In genomic region chr1:166876540-166876838, GRCh38 we compare ENCODE assay signal across 8 cellular contexts. TPM values are rescaled to one million over a fixed set of nuclear protein-coding genes. Genes with fewer than 3 reads are reported as not detected.
DNase-seq lines count a peak whose midpoint lies in the region; ATAC-seq and TF ChIP-seq lines count a peak whose summit lies in the region.

No MANE protein-coding gene starts in this region.

- H3K4me1 Mint-ChIP-seq in activated CD4-positive, alpha-beta T cell treated with anti-CD3 and anti-CD28 coated beads for 36 hours: peaks cover 39% of the 10 kb centered on the region

- peaks cover 3% of the 10 kb centered on the region for H3K9me3 Mint-ChIP-seq in activated CD4-positive, alpha-beta T cell treated with anti-CD3 and anti-CD28 coated beads for 36 hours (ENCODE audit: low read depth)

- in situ Hi-C loops in GM13976 (cut with MboI; ENCODE audit: low sequenced_read_pairs, unreplicated experiment): no loop called here

- H3K4me3 ChIP-seq in HUES64 (ENCODE audit: low read length) (peak overlapping the region; percentile 79), ectodermal cell (ENCODE audit: insufficient read depth, low read depth, low read length) (peak overlapping the region; percentile 8), retinal pigment epithelial cell (ENCODE audit: low read length) (peak overlapping the region; percentile 72)

- H3K4me1 ChIP-seq in HUES64 (ENCODE audit: insufficient read depth, low read length) (peaks cover 11% of the 10 kb centered on the region), ectodermal cell (ENCODE audit: control insufficient read depth, insufficient read depth, low read length) (no peaks in the 10 kb centered on the region)

- WGBS in HUES64: 28% methylated on average over 7 of the region's 7 CpGs
- 28 to 38% methylated on average over 5 to 7 of the region's 7 CpGs for WGBS in ectodermal cell, 2 experiments

- TF ChIP-seq CTCF in retinal pigment epithelial cell (conservative IDR thresholded peaks at IDR 0.05; ENCODE audit: low read depth, low read length) (no peak), GM13976 (IDR thresholded peaks at IDR 0.05; ENCODE audit: borderline replicate concordance, control extremely low read depth, extremely low read depth, insufficient read depth, missing control alignments) (no peak)

- peaks cover 10% of the 10 kb centered on the region for H3K36me3 Mint-ChIP-seq in activated CD4-positive, alpha-beta T cell treated with anti-CD3 and anti-CD28 coated beads for 36 hours (ENCODE audit: low read depth)

- H3K4me3 Mint-ChIP-seq in activated CD4-positive, alpha-beta T cell treated with anti-CD3 and anti-CD28 coated beads for 36 hours: peak overlapping the region; percentile 92

- H3K27me3 ChIP-seq in HUES64 (ENCODE audit: insufficient read depth, low read length) (no peaks in the 10 kb centered on the region), ectodermal cell (ENCODE audit: control insufficient read depth, insufficient read depth, low read length, poor library complexity, severe bottlenecking) (no peaks in the 10 kb centered on the region)

- H3K9ac ChIP-seq in HUES64 (ENCODE audit: low read depth, low read length): no peak overlapping the region

- no peak for DNase-seq in activated CD4-positive, alpha-beta T cell treated with anti-CD3 and anti-CD28 coated beads for 36 hours
- no peak for DNase-seq in activated CD4-positive, alpha-beta T cell treated with anti-CD3 and anti-CD28 coated beads for 1 hour
- DNase-seq in retinal pigment epithelial cell (ENCODE audit: low read depth) (no peak), DMS53 treated with DMSO at 0.1 percent for 48 hours (lab: John Stamatoyannopoulos, UW; ENCODE audit: unreplicated experiment) (no peak), GM13976 (ENCODE audit: low spot score) (no peak), caudate nucleus (lab: John Stamatoyannopoulos, UW) (no peak)

- no peak overlapping the region for H3K27ac ChIP-seq in HUES64 (ENCODE audit: low read depth, low read length)
- H3K27ac ChIP-seq in ectodermal cell (ENCODE audit: insufficient read depth, low read depth, low read length, poor library complexity, severe bottlenecking): no peak overlapping the region
- H3K27ac ChIP-seq in caudate nucleus (ENCODE audit: low read depth, low read length): no peak overlapping the region

- no peaks in the 10 kb centered on the region for H3K27me3 Mint-ChIP-seq in activated CD4-positive, alpha-beta T cell treated with anti-CD3 and anti-CD28 coated beads for 36 hours

- intact Hi-C loops in activated CD4-positive, alpha-beta T cell treated with anti-CD3 and anti-CD28 coated beads for 36 hours (cut with DNase I, micrococcal nuclease): loop anchor here (1.0 to 5.0 kb wide), 10 partner anchors 34 to 1244 kb away; partner anchors contain the start of genes POGK (in 2 of the 2), POU2F1 (in 2 of the 2), CREG1 (in 1 of the 2) and DCAF6 (in 1 of the 2)

- CTCF ChIA-PET in activated CD4-positive, alpha-beta T cell treated with anti-CD3 and anti-CD28 coated beads for 36 hours (lab: Charles Lee): interaction anchor here (0.7 to 5.7 kb wide), 10 partner anchors 9 to 344 kb away, joined by 3 to 42 read pairs (median 4); partner anchors contain the start of gene POGK

- POLR2A ChIA-PET in activated CD4-positive, alpha-beta T cell treated with anti-CD3 and anti-CD28 coated beads for 36 hours (lab: Charles Lee): interaction anchor here (0.6 to 2.0 kb wide), 7 partner anchors 9 to 344 kb away, joined by 3 to 13 read pairs (median 4); partner anchors contain the start of genes POGK and POU2F1

- H3K36me3 ChIP-seq in HUES64 (ENCODE audit: insufficient read depth, low read length): 0 out of 2 replicates have a peak, but pooled peaks cover 5% of the 10 kb centered on the region
- H3K36me3 ChIP-seq in ectodermal cell (ENCODE audit: control insufficient read depth, insufficient read depth, low read length): peaks cover 5% of the 10 kb centered on the region

- no peak for ATAC-seq in activated CD4-positive, alpha-beta T cell treated with anti-CD3 and anti-CD28 coated beads for 36 hours

- H3K9me3 ChIP-seq in HUES64 (ENCODE audit: insufficient read depth, low read depth, low read length) (no peaks in the 10 kb centered on the region), ectodermal cell (ENCODE audit: control insufficient read depth, low read length) (no peaks in the 10 kb centered on the region)

- H3K27ac Mint-ChIP-seq in activated CD4-positive, alpha-beta T cell treated with anti-CD3 and anti-CD28 coated beads for 36 hours: peak overlapping the region; percentile 97

RNA-seq across cellular contexts. Expression of gene TADA1, which starts 0.4 kb away (rescaled TPM):
- 10 to 100 TPM; 16.0 to 19.5 TPM for total RNA-seq in activated CD4-positive, alpha-beta T cell treated with anti-CD3 and anti-CD28 coated beads for 36 hours
- polyA plus RNA-seq in HUES64 (2013, experiment 1 of 2): 23.3 TPM
- 24.7 TPM for polyA plus RNA-seq in HUES64 (2013, experiment 2 of 2)
- polyA plus RNA-seq in ectodermal cell (2013, experiment 1 of 4): 36.9 TPM
- polyA plus RNA-seq in ectodermal cell (2013, experiment 2 of 4): 33.7 TPM
- 37.0 TPM for polyA plus RNA-seq in ectodermal cell (2013, experiment 3 of 4)
- 38.8 TPM for polyA plus RNA-seq in ectodermal cell (2013, experiment 4 of 4)

RNA-seq across cellular contexts. Expression of gene POGK, which starts 37.2 kb away (rescaled TPM):
- total RNA-seq in activated CD4-positive, alpha-beta T cell treated with anti-CD3 and anti-CD28 coated beads for 36 hours: 10 to 100 TPM; 36.2 to 40.6 TPM
- polyA plus RNA-seq in HUES64 (2013, experiment 1 of 2): 28.5 TPM
- polyA plus RNA-seq in HUES64 (2013, experiment 2 of 2): 30.5 TPM
- polyA plus RNA-seq in ectodermal cell (2013, experiment 1 of 4): 40.3 TPM
- 46.4 TPM for polyA plus RNA-seq in ectodermal cell (2013, experiment 2 of 4)
- 38.8 TPM for polyA plus RNA-seq in ectodermal cell (2013, experiment 3 of 4)
- polyA plus RNA-seq in ectodermal cell (2013, experiment 4 of 4): 41.8 TPM

Comparison
In these comparisons a context has a peak if more than half of its experiments do, and no peak if none do; other contexts are left out.
1. H3K4me3 ChIP-seq: peak in every context shown above with its lines; median percentile 79 in HUES64; 72 in retinal pigment epithelial cell; 8 in ectodermal cell.